In the genomic region with DNA sequence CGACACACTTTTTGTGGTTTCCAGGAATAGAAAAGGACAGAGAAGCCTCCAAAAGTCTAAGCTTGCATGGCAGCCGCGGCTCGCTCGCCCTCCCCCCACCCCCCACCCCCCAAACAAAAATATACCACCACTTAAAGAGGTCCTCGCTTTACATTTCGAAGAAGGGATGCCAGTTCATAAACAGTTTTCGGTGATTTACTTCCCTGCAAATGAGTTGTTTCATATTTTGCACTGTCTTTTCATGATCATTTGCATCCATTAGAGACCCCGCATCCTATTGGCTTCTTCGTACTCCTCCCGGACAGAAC, we compare ENCODE assay signal across 1 cellular context.
TF ChIP-seq lines count a peak whose summit lies in the region.

No MANE protein-coding gene starts in this region.

TF ChIP-seq in endothelial cell of umbilical vein, 7 proteins besides CTCF, POLR2A, EP300 and RAD21:
- no peak for TF ChIP-seq POLR2AphosphoS5 (IDR thresholded peaks at IDR 0.05; ENCODE audit: insufficient read depth, low read depth, low read length)
- TF ChIP-seq JUN (IDR thresholded peaks at IDR 0.05; ENCODE audit: borderline replicate concordance, insufficient read depth, insufficient read length, low read depth): no peak
- peak; percentile 29 for TF ChIP-seq EZH2 (IDR thresholded peaks at IDR 0.05; ENCODE audit: borderline replicate concordance, low read depth, low read length, severe bottlenecking)
